Comparison of ENCODE assay signal across 25 cellular contexts in genomic region chr13:90951663-90952062, GRCh38.
"Had no signal": no experiment of that assay in that cellular context is flagged by ENCODE, and none has a peak within 500 bp of the region (broad histone marks: within the 10 kb centered on the region; RNA-seq: fewer than 3 reads in every experiment).

No MANE protein-coding gene starts in this region.

- H3K27me3 ChIP-seq: dorsolateral prefrontal cortex, esophagus muscularis mucosa, foreskin keratinocyte, gastroesophageal sphincter, heart left ventricle, hepatocyte, left lung, neural progenitor cell, sigmoid colon, stomach, thyroid gland had no signal

- H3K27me3 Mint-ChIP-seq: naive B cell had no signal

- DNase-seq: dorsolateral prefrontal cortex; effector CD4-positive, alpha-beta T cell; foreskin keratinocyte; heart left ventricle; left cardiac atrium; left lung; mesenchymal stem cell; mucosa of descending colon; naive B cell; right cardiac atrium; sigmoid colon; stimulated activated CD4-positive, alpha-beta T cell treated with anti-CD3 and anti-CD28 coated beads, Interleukin-2, amount 100 ng/mL, for 24 hours; stimulated activated CD4-positive, alpha-beta T cell treated with anti-CD3 and anti-CD28 coated beads, Interleukin-4, amount 100 ng/mL, for 24 hours; stimulated activated naive CD4-positive, alpha-beta T cell treated with Interleukin-2 at 50 U/mL for 16 hours; stomach; thyroid gland; trophoblast cell had no signal

- H3K36me3 ChIP-seq: esophagus muscularis mucosa, gastroesophageal sphincter, heart left ventricle, left lung, neural progenitor cell, prostate gland, sigmoid colon, stomach, thyroid gland had no signal

- H3K9me3 Mint-ChIP-seq: nephron had no signal

- H3K36me3 Mint-ChIP-seq: mesothelial cell of epicardium; naive B cell; neural progenitor cell; stimulated activated effector memory CD8-positive, alpha-beta T cell treated with anti-CD3 and anti-CD28 coated beads, Interleukin-12 subunit alpha, Interleukin-12 subunit beta, amount 100 ng/mL, for 72 hours had no signal

- H3K4me2 ChIP-seq: hepatocyte, neural progenitor cell had no signal

- H2AFZ ChIP-seq: hepatocyte, neural progenitor cell had no signal

- H3K4me3 Mint-ChIP-seq: mesothelial cell of epicardium; naive B cell; nephron; neural progenitor cell; stimulated activated effector memory CD8-positive, alpha-beta T cell treated with anti-CD3 and anti-CD28 coated beads, Interleukin-12 subunit alpha, Interleukin-12 subunit beta, amount 100 ng/mL, for 72 hours had no signal

- H3K27ac Mint-ChIP-seq: mesothelial cell of epicardium; naive B cell; neural progenitor cell; stimulated activated effector memory CD8-positive, alpha-beta T cell treated with anti-CD3 and anti-CD28 coated beads, Interleukin-12 subunit alpha, Interleukin-12 subunit beta, amount 100 ng/mL, for 72 hours had no signal

- H3K27ac ChIP-seq: dorsolateral prefrontal cortex, esophagus muscularis mucosa, foreskin keratinocyte, gastroesophageal sphincter, heart left ventricle, hepatocyte, left lung, neural progenitor cell, prostate gland, sigmoid colon, stomach, thyroid gland had no signal

- H3K4me3 ChIP-seq: dorsolateral prefrontal cortex, esophagus muscularis mucosa, gastroesophageal sphincter, heart left ventricle, hepatocyte, left lung, mucosa of descending colon, neural progenitor cell, prostate gland, sigmoid colon, stomach, thyroid gland had no signal

- ATAC-seq: foreskin keratinocyte; gastroesophageal sphincter; heart left ventricle; left cardiac atrium; left lung; mucosa of descending colon; right cardiac atrium; stimulated activated effector memory CD8-positive, alpha-beta T cell treated with anti-CD3 and anti-CD28 coated beads, Interleukin-12 subunit alpha, Interleukin-12 subunit beta, amount 100 ng/mL, for 72 hours had no signal

- H3K4me1 ChIP-seq: esophagus muscularis mucosa, foreskin keratinocyte, gastroesophageal sphincter, heart left ventricle, left lung, neural progenitor cell, prostate gland, sigmoid colon, stomach, thyroid gland had no signal

- H3K79me2 ChIP-seq: hepatocyte had no signal

- H3K4me1 Mint-ChIP-seq: naive B cell; nephron; stimulated activated effector memory CD8-positive, alpha-beta T cell treated with anti-CD3 and anti-CD28 coated beads, Interleukin-12 subunit alpha, Interleukin-12 subunit beta, amount 100 ng/mL, for 72 hours had no signal

- H3K9ac ChIP-seq: neural progenitor cell had no signal

- H3K9me3 ChIP-seq: mucosa of descending colon, prostate gland, thyroid gland had no signal
